ENCODE assay signal across 32 cellular contexts in the genomic region with DNA sequence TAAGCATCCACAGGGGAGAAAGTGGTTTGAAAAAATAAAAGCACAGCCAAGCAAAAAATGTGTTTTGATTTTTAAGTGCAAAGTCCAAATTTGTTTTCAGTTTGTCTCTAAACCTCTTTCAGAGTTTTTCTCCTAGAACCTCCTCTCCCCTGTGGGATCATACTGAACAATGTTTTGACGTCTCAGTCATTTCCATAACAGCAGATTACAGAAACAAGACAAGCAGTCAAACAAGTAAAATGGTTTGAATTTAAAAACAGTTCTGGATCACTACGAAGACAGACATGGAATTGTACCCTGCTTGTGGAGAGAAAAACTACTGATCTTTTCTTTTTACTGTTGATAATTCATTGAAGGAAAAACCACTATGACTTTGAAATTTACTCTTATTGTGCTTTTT.
DNase-seq lines count a peak whose midpoint lies in the region; ATAC-seq, FAIRE-seq and TF ChIP-seq lines count a peak whose summit lies in the region.
"Had no signal": no experiment of that assay in that cellular context is flagged by ENCODE, and none has a peak within 500 bp of the region (broad histone marks: within the 10 kb centered on the region; RNA-seq: fewer than 3 reads in every experiment).

No MANE protein-coding gene starts in this region.

- H3K9me2 ChIP-seq in neural cell (ENCODE audit: insufficient read depth, low read length), result no peaks in the 10 kb centered on the region

- CTCF ChIA-PET in H1 (lab: Charles Lee; ENCODE audit: partially characterized antibody), result no interaction called here
- CTCF ChIA-PET in naive thymus-derived CD4-positive, alpha-beta T cell (lab: Charles Lee), result no interaction called here
- CTCF ChIA-PET in CD8-positive, alpha-beta memory T cell (lab: Charles Lee), result no interaction called here

- H3K9ac ChIP-seq in H1 (replicated peaks in 1 of 4; ENCODE audit: extremely low read depth in 1 of 4, low read depth in 3 of 4, low read length in 3 of 4) (no peak overlapping the region), neural cell (ENCODE audit: low read length) (no peak overlapping the region)
- H3K9ac ChIP-seq: BLaER1; BLaER1 treated with 17β-estradiol and CSF1 and Interleukin-3, amounts not matched to agents 10 nM and 100 nM had no signal

- H4K5ac ChIP-seq in H1 (ENCODE audit: insufficient read length, low read depth, low read length), result no peak overlapping the region

- H3K27ac ChIP-seq in H1 (ENCODE audit: low read depth, low read length) (no peak overlapping the region), neural cell (ENCODE audit: low read length) (no peak overlapping the region)
- no peak overlapping the region for H3K27ac ChIP-seq in naive thymus-derived CD4-positive, alpha-beta T cell (ENCODE audit: low read depth, low read length)
- H3K27ac ChIP-seq in CD8-positive, alpha-beta memory T cell (ENCODE audit: low read depth, low read length), result no peak overlapping the region
- H3K27ac ChIP-seq: 22Rv1; A549; BLaER1; BLaER1 treated with 17β-estradiol and CSF1 and Interleukin-3, amounts not matched to agents 10 nM and 100 nM; C4-2B had no signal

- TF ChIP-seq EP300 in H1 (IDR thresholded peaks at IDR 0.05; ENCODE audit: borderline replicate concordance in 1 of 2, low read depth in 2 of 2, low read length in 2 of 2) (no peak), neural cell (conservative IDR thresholded peaks at IDR 0.05; ENCODE audit: poor library complexity, severe bottlenecking) (peak; percentile 87)

- H3K27me3 ChIP-seq in H1 (replicated peaks in 1 of 4; ENCODE audit: control insufficient read depth in 3 of 4, extremely low read depth in 1 of 4, insufficient read depth in 3 of 4, low read length in 3 of 4), result no peaks in the 10 kb centered on the region
- H3K27me3 ChIP-seq in neural cell (ENCODE audit: insufficient read depth, low read depth, low read length), result peaks cover 39% of the 10 kb centered on the region
- no peaks in the 10 kb centered on the region for H3K27me3 ChIP-seq in naive thymus-derived CD4-positive, alpha-beta T cell (ENCODE audit: control insufficient read depth in 2 of 2, insufficient read depth in 2 of 2, low read length in 2 of 2)
- no peaks in the 10 kb centered on the region for H3K27me3 ChIP-seq in CD8-positive, alpha-beta memory T cell (ENCODE audit: insufficient read depth, low read length, poor library complexity, severe bottlenecking)
- H3K27me3 ChIP-seq: BE2C; BLaER1; BLaER1 treated with 17β-estradiol and CSF1 and Interleukin-3, amounts not matched to agents 10 nM and 100 nM had no signal

- no peak overlapping the region for H3K4ac ChIP-seq in H1 (replicated peaks; ENCODE audit: insufficient read length, low read depth, low read length)

- no peak overlapping the region for H4K8ac ChIP-seq in H1 (ENCODE audit: extremely low read depth, insufficient read depth, low read length)

- no peaks in the 10 kb centered on the region for H3K36me3 Mint-ChIP-seq in naive thymus-derived CD4-positive, alpha-beta T cell
- H3K36me3 Mint-ChIP-seq in CD8-positive, alpha-beta memory T cell, result no peaks in the 10 kb centered on the region
- H3K36me3 Mint-ChIP-seq: CD14-positive monocyte; CD4-positive, alpha-beta memory T cell; CD4-positive, CD25-positive, alpha-beta regulatory T cell; CD8-positive, alpha-beta T cell had no signal

- no peak overlapping the region for H3K4me3 ChIP-seq in H1 (ENCODE audit: extremely low read depth in 1 of 4, insufficient read depth in 2 of 4, low read depth in 3 of 4, low read length in 4 of 4)
- H3K4me3 ChIP-seq in neural cell (ENCODE audit: low read length), result no peak overlapping the region
- no peak overlapping the region for H3K4me3 ChIP-seq in naive thymus-derived CD4-positive, alpha-beta T cell (ENCODE audit: low read length)
- H3K4me3 ChIP-seq in CD8-positive, alpha-beta memory T cell (ENCODE audit: low read length), result no peak overlapping the region
- H3K4me3 ChIP-seq: A549; BLaER1; BLaER1 treated with 17β-estradiol and CSF1 and Interleukin-3, amounts not matched to agents 10 nM and 100 nM had no signal

- no peak for TF ChIP-seq POLR2A in H1 (IDR thresholded peaks at IDR 0.05; ENCODE audit: control extremely low read depth in 1 of 2, low read depth in 2 of 2, low read length in 2 of 2)

- no peak overlapping the region for H3K23ac ChIP-seq in H1 (ENCODE audit: insufficient read length)

- H2AFZ ChIP-seq in H1 (ENCODE audit: low read length) (peak overlapping the region; percentile 79; the same call in 1 of the 2 replicates), neural cell (ENCODE audit: low read depth, low read length) (no peak overlapping the region)

- H2AK5ac ChIP-seq in H1 (ENCODE audit: low read depth, low read length), result no peak overlapping the region

- H3K36me3 ChIP-seq in H1 (ENCODE audit: control insufficient read depth in 2 of 4, insufficient read depth in 4 of 4, low read length in 3 of 4) (no peaks in the 10 kb centered on the region), neural cell (ENCODE audit: insufficient read depth, low read length) (no peaks in the 10 kb centered on the region)
- no peaks in the 10 kb centered on the region for H3K36me3 ChIP-seq in naive thymus-derived CD4-positive, alpha-beta T cell (ENCODE audit: control insufficient read depth in 2 of 3, insufficient read depth in 3 of 3, low read length in 3 of 3)
- no peaks in the 10 kb centered on the region for H3K36me3 ChIP-seq in CD8-positive, alpha-beta memory T cell (ENCODE audit: insufficient read depth, low read length)
- H3K36me3 ChIP-seq: BE2C; BLaER1; BLaER1 treated with 17β-estradiol and CSF1 and Interleukin-3, amounts not matched to agents 10 nM and 100 nM had no signal

- TF ChIP-seq RAD21 in H1 (IDR thresholded peaks at IDR 0.05 in 1 of 2, conservative IDR thresholded peaks at IDR 0.05 in 1 of 2; ENCODE audit: low read depth in 2 of 2, low read length in 2 of 2) (no peak), neural cell (conservative IDR thresholded peaks at IDR 0.05) (peak; percentile 16)

- no peak overlapping the region for H3K27ac Mint-ChIP-seq in naive thymus-derived CD4-positive, alpha-beta T cell
- H3K27ac Mint-ChIP-seq in CD8-positive, alpha-beta memory T cell, result no peak overlapping the region
- H3K27ac Mint-ChIP-seq: B cell; CD14-positive monocyte; CD4-positive, alpha-beta memory T cell; CD4-positive, alpha-beta T cell; CD4-positive, CD25-positive, alpha-beta regulatory T cell; CD8-positive, alpha-beta T cell had no signal

- no peak overlapping the region for H2BK5ac ChIP-seq in H1 (ENCODE audit: low read depth, low read length)

- no peak overlapping the region for H4K91ac ChIP-seq in H1 (replicated peaks; ENCODE audit: insufficient read length, low read length)

- no peak overlapping the region for H2BK15ac ChIP-seq in H1 (ENCODE audit: low read length)

- no peak overlapping the region for H3K56ac ChIP-seq in H1 (replicated peaks; ENCODE audit: insufficient read length, low read depth, low read length)

- H3K4me1 Mint-ChIP-seq in naive thymus-derived CD4-positive, alpha-beta T cell, result no peaks in the 10 kb centered on the region
- no peaks in the 10 kb centered on the region for H3K4me1 Mint-ChIP-seq in CD8-positive, alpha-beta memory T cell
- H3K4me1 Mint-ChIP-seq: B cell; CD14-positive monocyte; CD4-positive, alpha-beta memory T cell had no signal

- no peaks in the 10 kb centered on the region for H3K27me3 Mint-ChIP-seq in naive thymus-derived CD4-positive, alpha-beta T cell
- no peaks in the 10 kb centered on the region for H3K27me3 Mint-ChIP-seq in CD8-positive, alpha-beta memory T cell
- H3K27me3 Mint-ChIP-seq: B cell; CD4-positive, alpha-beta memory T cell; CD4-positive, alpha-beta T cell; CD4-positive, CD25-positive, alpha-beta regulatory T cell had no signal

- POLR2A ChIA-PET in H1 (lab: Charles Lee; ENCODE audit: partially characterized antibody), result no interaction called here
- POLR2A ChIA-PET in naive thymus-derived CD4-positive, alpha-beta T cell (lab: Charles Lee), result no interaction called here
- POLR2A ChIA-PET in CD8-positive, alpha-beta memory T cell (lab: Charles Lee), result no interaction called here

- peaks cover 4% of the 10 kb centered on the region for H3F3A ChIP-seq in neural cell (ENCODE audit: insufficient read depth, low read length, poor library complexity, severe bottlenecking)

- H2BK20ac ChIP-seq in H1 (ENCODE audit: low read length), result no peak overlapping the region

- H3K9me3 Mint-ChIP-seq in naive thymus-derived CD4-positive, alpha-beta T cell, result peaks cover 0 to 11% (median 3%) of the 10 kb centered on the region in 11 donors
- H3K9me3 Mint-ChIP-seq in CD8-positive, alpha-beta memory T cell, result peaks cover 0 to 8% (median 3%) of the 10 kb centered on the region in 5 donors

- WGBS in H1 (ENCODE audit: extremely low coverage in 1 of 2, insufficient coverage in 1 of 2, insufficient read length in 1 of 2, insufficient replicate concordance in 2 of 2, low coverage in 1 of 2, low lambda C conversion rate in 2 of 2, missing lambda C conversion rate in 1 of 2), 2 experiments, result 82% methylated on average over 2 of the region's 2 CpGs; no CpG with 5 or more reads in 1 of the 2 experiments

- TF ChIP-seq CTCF in H1 (IDR thresholded peaks at IDR 0.05; ENCODE audit: control extremely low read depth in 1 of 3, insufficient read depth in 1 of 3, low read depth in 1 of 3, low read length in 3 of 3) (no peak), neural cell (IDR thresholded peaks at IDR 0.05; ENCODE audit: poor library complexity, severe bottlenecking) (no peak)

- H3K23me2 ChIP-seq in H1 (ENCODE audit: low read depth, low read length), result no peaks in the 10 kb centered on the region

- no peak overlapping the region for H3K4me3 Mint-ChIP-seq in naive thymus-derived CD4-positive, alpha-beta T cell
- H3K4me3 Mint-ChIP-seq in CD8-positive, alpha-beta memory T cell, result no peak overlapping the region
- H3K4me3 Mint-ChIP-seq: B cell; CD14-positive monocyte; CD4-positive, alpha-beta memory T cell; CD4-positive, alpha-beta T cell; CD4-positive, CD25-positive, alpha-beta regulatory T cell; CD8-positive, alpha-beta T cell had no signal

- DNase-seq in HTR-8/SVneo (ENCODE audit: insufficient read length, low spot score) (no peak), H1 (ENCODE audit: low read depth in 1 of 2, low spot score in 2 of 2) (no peak), ecto neural progenitor cell (ENCODE audit: low spot score) (no peak)
- no peak for DNase-seq in naive thymus-derived CD4-positive, alpha-beta T cell
- DNase-seq in CD8-positive, alpha-beta memory T cell, result no peak
- DNase-seq: 8988T; ACHN; AML-193; BE2C; C1 segment of cervical spinal cord; Caco-2; Calu3; CD4-positive, alpha-beta memory T cell; CD4-positive, alpha-beta T cell; CD4-positive, CD25-positive, alpha-beta regulatory T cell; CD8-positive, alpha-beta T cell; DMS 273 treated with DMSO at 0.1 percent for 48 hours; DMS53; DMS79; DMS79 treated with DMSO at 0.1 percent for 48 hours; DND-41; EL had no signal

- FAIRE-seq in HTR-8/SVneo (lab: Jason Lieb, UNC), result peak; percentile 26
- no peak for FAIRE-seq in H1 (lab: Jason Lieb, UNC)
- FAIRE-seq: A204.1, A549, D721Med had no signal

- H3K18ac ChIP-seq in H1 (ENCODE audit: extremely low read depth, low read length), result no peak overlapping the region

- H4K20me1 ChIP-seq in H1 (replicated peaks in 1 of 2; ENCODE audit: control insufficient read depth in 1 of 2, insufficient read depth in 2 of 2, low read length in 2 of 2) (no peaks in the 10 kb centered on the region), neural cell (ENCODE audit: insufficient read depth) (no peaks in the 10 kb centered on the region)
- H4K20me1 ChIP-seq: BLaER1; BLaER1 treated with 17β-estradiol and CSF1 and Interleukin-3, amounts not matched to agents 10 nM and 100 nM had no signal

- H3K14ac ChIP-seq in H1 (ENCODE audit: insufficient read length), result no peak overlapping the region

- H3K4me2 ChIP-seq in H1 (ENCODE audit: insufficient read depth in 1 of 2, low read depth in 2 of 2, low read length in 2 of 2) (no peak overlapping the region), neural cell (ENCODE audit: low read length) (no peak overlapping the region)
- H3K4me2 ChIP-seq: A549; BLaER1; BLaER1 treated with 17β-estradiol and CSF1 and Interleukin-3, amounts not matched to agents 10 nM and 100 nM had no signal

- H3K79me2 ChIP-seq in H1 (ENCODE audit: control insufficient read depth in 1 of 2, insufficient read depth in 2 of 2, low read length in 2 of 2), result no peaks in the 10 kb centered on the region
- no peaks in the 10 kb centered on the region for H3K79me2 ChIP-seq in neural cell (replicated peaks; ENCODE audit: insufficient read depth, low read length)

- H2BK12ac ChIP-seq in H1 (ENCODE audit: low read depth, low read length), result no peak overlapping the region

- no peak for ATAC-seq in naive thymus-derived CD4-positive, alpha-beta T cell
- ATAC-seq: A549; CD8-positive, alpha-beta T cell had no signal

- intact Hi-C loops in naive thymus-derived CD4-positive, alpha-beta T cell (cut with micrococcal nuclease), result no loop called here

- H3K79me1 ChIP-seq in H1 (ENCODE audit: low read depth, low read length), result no peaks in the 10 kb centered on the region

- H3K4me1 ChIP-seq in H1 (replicated peaks in 1 of 4; ENCODE audit: control insufficient read depth in 3 of 4, insufficient read depth in 4 of 4, low read length in 3 of 4), result no peaks in the 10 kb centered on the region
- H3K4me1 ChIP-seq in naive thymus-derived CD4-positive, alpha-beta T cell (ENCODE audit: control insufficient read depth in 2 of 2, insufficient read depth in 2 of 2, low read length in 2 of 2), result no peaks in the 10 kb centered on the region
- no peaks in the 10 kb centered on the region for H3K4me1 ChIP-seq in CD8-positive, alpha-beta memory T cell (ENCODE audit: insufficient read depth, low read length)
- H3K4me1 ChIP-seq: A549, BE2C, Caco-2 had no signal

- H3K9me3 ChIP-seq in H1 (ENCODE audit: insufficient read depth in 2 of 2, low read depth in 1 of 2, low read length in 1 of 2) (no peaks in the 10 kb centered on the region), neural cell (ENCODE audit: low read length) (no peaks in the 10 kb centered on the region)
- H3K9me3 ChIP-seq in naive thymus-derived CD4-positive, alpha-beta T cell (ENCODE audit: control insufficient read depth in 2 of 3, low read length in 3 of 3), result no peaks in the 10 kb centered on the region
- H3K9me3 ChIP-seq in CD8-positive, alpha-beta memory T cell (ENCODE audit: low read length), result no peaks in the 10 kb centered on the region
- H3K9me3 ChIP-seq: A549; BE2C; BLaER1; BLaER1 treated with 17β-estradiol and CSF1 and Interleukin-3, amounts not matched to agents 10 nM and 100 nM; Caco-2 had no signal

- no peak overlapping the region for H2BK120ac ChIP-seq in H1 (replicated peaks; ENCODE audit: low read depth, low read length)
